In genomic region chr16:27924411-27925118, GRCh38 we compare ENCODE assay signal across 24 cellular contexts.
DNase-seq lines count a peak whose midpoint lies in the region; ATAC-seq and TF ChIP-seq lines count a peak whose summit lies in the region.
"Had no signal": no experiment of that assay in that cellular context is flagged by ENCODE, and none has a peak within 500 bp of the region (broad histone marks: within the 10 kb centered on the region; RNA-seq: fewer than 3 reads in every experiment).

No MANE protein-coding gene starts in this region.

- TF ChIP-seq POLR2A in esophagus squamous epithelium (IDR thresholded peaks at IDR 0.05), result no peak

- no peaks in the 10 kb centered on the region for H3K36me3 ChIP-seq in H7 (replicated peaks; ENCODE audit: control insufficient read depth, insufficient read depth, low read length)
- no peaks in the 10 kb centered on the region for H3K36me3 ChIP-seq in esophagus squamous epithelium
- H3K36me3 ChIP-seq: ovary, transverse colon had no signal

- peaks cover 0 to 11% (median 0%) of the 10 kb centered on the region in 3 donors for H3K4me1 ChIP-seq in esophagus squamous epithelium
- H3K4me1 ChIP-seq: body of pancreas, transverse colon had no signal

- intact Hi-C loops in esophagus squamous epithelium (cut with DNase I), result no loop called here

- TF ChIP-seq CTCF in esophagus squamous epithelium (IDR thresholded peaks at IDR 0.05), result no peak

- ATAC-seq in HG02588 (IDR thresholded peaks at IDR 0.05; ENCODE audit: unreplicated experiment), result no peak
- ATAC-seq: activated naive CD8-positive, alpha-beta T cell treated with anti-CD3 and anti-CD28 coated beads, Interleukin-2, amount 50 U/mL, for 24 hours; body of pancreas; effector memory CD8-positive, alpha-beta T cell; GM12878; left colon; natural killer cell treated with Interleukin-12 subunit alpha and Interleukin-12 subunit beta and Interleukin-15 and Interleukin-18, amount 100 ng/mL, for 72 hours; stimulated activated naive CD8-positive, alpha-beta T cell treated with anti-CD3 and anti-CD28 coated beads, Interleukin-15, amount 100 ng/mL, for 72 hours had no signal

- DNase-seq in H7, result peak; percentile 81
- DNase-seq in NCI-H524 (lab: John Stamatoyannopoulos, UW), result peak; percentile 75 to 84
- DNase-seq in amniotic epithelial cell (ENCODE audit: low read depth), result peak; percentile 13
- DNase-seq in iris pigment epithelial cell (ENCODE audit: low read depth), result peak; percentile 37
- no peak for DNase-seq in esophagus squamous epithelium (lab: John Stamatoyannopoulos, UW)
- DNase-seq in stimulated activated CD4-positive, alpha-beta T cell treated with anti-CD3 and anti-CD28 coated beads, Interleukin-2, amount 100 ng/mL, for 24 hours, result no peak
- DNase-seq: activated CD8-positive, alpha-beta memory T cell treated with anti-CD3 and anti-CD28 coated beads, Interleukin-2, amount 50 U/mL, for 4 hours; activated naive CD8-positive, alpha-beta T cell treated with anti-CD3 and anti-CD28 coated beads, Interleukin-2, amount 50 U/mL, for 24 hours; body of pancreas; CD4-positive, alpha-beta memory T cell; DMS53; effector memory CD8-positive, alpha-beta T cell; glutamatergic neuron; left colon; NCI-H1694; ovary; SIG-M5; stimulated activated CD4-positive, alpha-beta T cell treated with anti-CD3 and anti-CD28 coated beads, Interleukin-12 subunit alpha, Interleukin-12 subunit beta, amount 100 ng/mL, for 4 hours; stimulated activated naive CD8-positive, alpha-beta T cell treated with anti-CD3 and anti-CD28 coated beads, Interleukin-15, amount 100 ng/mL, for 72 hours; T-helper 1 cell; transverse colon had no signal

- WGBS in esophagus squamous epithelium, 2 donors, result 41 to 57% methylated on average over 2 to 4 of the region's 4 CpGs

- H3K27me3 ChIP-seq in H7 (ENCODE audit: control insufficient read depth, insufficient read depth, low read length) (no peaks in the 10 kb centered on the region), esophagus squamous epithelium (peaks cover 0 to 49% (median 0%) of the 10 kb centered on the region in 4 donors)
- H3K27me3 ChIP-seq: body of pancreas, ovary had no signal

- no peak overlapping the region for H3K27ac ChIP-seq in esophagus squamous epithelium
- H3K27ac ChIP-seq: body of pancreas, ovary, transverse colon had no signal

- no peaks in the 10 kb centered on the region for H3K9me3 ChIP-seq in esophagus squamous epithelium
- H3K9me3 ChIP-seq: body of pancreas, ovary, transverse colon had no signal

- H3K4me3 ChIP-seq in H7 (ENCODE audit: insufficient read depth, low read depth, low read length) (no peak overlapping the region), esophagus squamous epithelium (no peak overlapping the region)
- H3K4me3 ChIP-seq: body of pancreas, GM12878, ovary, transverse colon had no signal

Comparison
In these comparisons a context has a peak if more than half of its experiments do, and no peak if none do; other contexts are left out.
1. DNase-seq: peak in H7 (single experiment), NCI-H524 (2 of 2), amniotic epithelial cell (single experiment) and iris pigment epithelial cell (single experiment); none in esophagus squamous epithelium (single experiment) and stimulated activated CD4-positive, alpha-beta T cell treated with anti-CD3 and anti-CD28 coated beads, Interleukin-2, amount 100 ng/mL, for 24 hours (0 of 2).